ENCODE assay signal across 17 cellular contexts in the genomic region with DNA sequence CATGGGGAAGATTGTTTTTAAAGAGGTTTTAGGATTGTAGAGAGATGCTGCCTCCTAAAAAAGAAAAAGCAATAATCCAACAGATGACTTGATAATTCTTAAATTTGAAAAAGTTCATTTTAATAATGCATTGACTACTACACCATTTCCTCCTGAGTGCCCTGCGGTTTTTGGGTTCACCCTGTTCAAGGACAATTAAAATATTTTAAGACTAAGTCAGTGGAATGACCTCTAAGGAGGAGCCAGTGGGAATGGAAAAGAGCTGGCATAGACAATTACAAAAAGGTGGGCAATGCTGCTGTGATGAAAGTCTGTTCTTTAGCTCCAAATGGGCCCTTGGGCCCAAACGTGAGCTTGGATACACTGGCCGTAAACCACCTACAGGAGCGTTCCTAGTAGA.
"Had no signal": no experiment of that assay in that cellular context is flagged by ENCODE, and none has a peak within 500 bp of the region (broad histone marks: within the 10 kb centered on the region; RNA-seq: fewer than 3 reads in every experiment).

No MANE protein-coding gene starts in this region.

- H3K27ac Mint-ChIP-seq: activated CD8-positive, alpha-beta memory T cell treated with anti-CD3 and anti-CD28 coated beads, Interleukin-2, amount 10 ng/mL, durations not matched to agents 7 days and 5 days; activated naive CD8-positive, alpha-beta T cell treated with anti-CD3 and anti-CD28 coated beads, Interleukin-2, amount 10 ng/mL, durations not matched to agents 7 days and 5 days; naive B cell; stimulated activated naive B cell treated with anti-CD40 and anti-IgM and Interleukin-4, amounts not matched to agents 10 μg/mL and 1 μg/mL and 100 μg/mL, for 72 hours; type B pancreatic cell had no signal

- ATAC-seq: activated CD8-positive, alpha-beta memory T cell treated with anti-CD3 and anti-CD28 coated beads, Interleukin-2, amount 10 ng/mL, durations not matched to agents 7 days and 5 days; activated T-cell treated with anti-CD3 and anti-CD28 coated beads, Interleukin-2, amount 50 U/mL, for 4 hours; stimulated activated naive B cell treated with anti-CD40 and anti-IgM and Interleukin-4, amounts not matched to agents 10 μg/mL and 1 μg/mL and 100 μg/mL, for 72 hours had no signal

- H3K4me3 Mint-ChIP-seq: activated CD8-positive, alpha-beta memory T cell treated with anti-CD3 and anti-CD28 coated beads, Interleukin-2, amount 10 ng/mL, durations not matched to agents 7 days and 5 days; activated naive CD8-positive, alpha-beta T cell treated with anti-CD3 and anti-CD28 coated beads, Interleukin-2, amount 10 ng/mL, durations not matched to agents 7 days and 5 days; activated T-cell treated with anti-CD3 and anti-CD28 coated beads, Interleukin-2, amount 50 U/mL, for 4 hours; naive B cell; stimulated activated naive B cell treated with anti-CD40 and anti-IgM and Interleukin-4, amounts not matched to agents 10 μg/mL and 1 μg/mL and 100 μg/mL, for 72 hours; type B pancreatic cell had no signal

- H3K4me1 Mint-ChIP-seq: activated CD8-positive, alpha-beta memory T cell treated with anti-CD3 and anti-CD28 coated beads, Interleukin-2, amount 10 ng/mL, durations not matched to agents 7 days and 5 days; activated naive CD8-positive, alpha-beta T cell treated with anti-CD3 and anti-CD28 coated beads, Interleukin-2, amount 10 ng/mL, durations not matched to agents 7 days and 5 days; naive B cell; stimulated activated naive B cell treated with anti-CD40 and anti-IgM and Interleukin-4, amounts not matched to agents 10 μg/mL and 1 μg/mL and 100 μg/mL, for 72 hours had no signal

- H3K36me3 Mint-ChIP-seq: activated CD8-positive, alpha-beta memory T cell treated with anti-CD3 and anti-CD28 coated beads, Interleukin-2, amount 10 ng/mL, durations not matched to agents 7 days and 5 days; activated naive CD8-positive, alpha-beta T cell treated with anti-CD3 and anti-CD28 coated beads, Interleukin-2, amount 10 ng/mL, durations not matched to agents 7 days and 5 days; naive B cell; stimulated activated naive B cell treated with anti-CD40 and anti-IgM and Interleukin-4, amounts not matched to agents 10 μg/mL and 1 μg/mL and 100 μg/mL, for 72 hours; type B pancreatic cell had no signal

- H3K27me3 Mint-ChIP-seq: activated CD8-positive, alpha-beta memory T cell treated with anti-CD3 and anti-CD28 coated beads, Interleukin-2, amount 10 ng/mL, durations not matched to agents 7 days and 5 days; naive B cell had no signal

- H3K9me3 ChIP-seq: colonic mucosa, neutrophil, spleen had no signal

- H3K36me3 ChIP-seq: cardiac muscle cell, colonic mucosa, neutrophil, spleen had no signal

- DNase-seq: activated CD4-positive, alpha-beta T cell treated with anti-CD3 and anti-CD28 coated beads, Interleukin-2, amount 50 U/mL, for 4 hours; activated CD8-positive, alpha-beta memory T cell treated with anti-CD3 and anti-CD28 coated beads, Interleukin-2, amount 10 ng/mL, durations not matched to agents 7 days and 5 days; activated effector memory CD4-positive, alpha-beta T cell treated with anti-CD3 and anti-CD28 coated beads, Interleukin-2, amount 50 U/mL, for 16 hours; activated naive CD8-positive, alpha-beta T cell treated with anti-CD3 and anti-CD28 coated beads, Interleukin-2, amount 10 ng/mL, durations not matched to agents 7 days and 5 days; activated T-cell treated with anti-CD3 and anti-CD28 coated beads, Interleukin-2, amount 50 U/mL, for 4 hours; colonic mucosa; effector CD4-positive, alpha-beta T cell; foreskin melanocyte; kidney; naive B cell; posterior cingulate gyrus; spleen; stimulated activated CD4-positive, alpha-beta T cell treated with anti-CD3 and anti-CD28 coated beads, Interleukin-1b, Interleukin-23, amount 100 ng/mL, for 48 hours; stimulated activated naive B cell treated with anti-CD40 and anti-IgM and Interleukin-4, amounts not matched to agents 10 μg/mL and 1 μg/mL and 100 μg/mL, for 72 hours had no signal

- H3K4me3 ChIP-seq: cardiac muscle cell, colonic mucosa, spleen had no signal

- H3K27ac ChIP-seq: cardiac muscle cell, colonic mucosa, neutrophil, spleen had no signal

- H3K27me3 ChIP-seq: colonic mucosa, neutrophil, spleen had no signal

- H3K4me1 ChIP-seq: colonic mucosa, spleen had no signal

- H3K9me3 Mint-ChIP-seq: activated naive CD8-positive, alpha-beta T cell treated with anti-CD3 and anti-CD28 coated beads, Interleukin-2, amount 10 ng/mL, durations not matched to agents 7 days and 5 days; activated T-cell treated with anti-CD3 and anti-CD28 coated beads, Interleukin-2, amount 50 U/mL, for 4 hours; naive B cell; stimulated activated naive B cell treated with anti-CD40 and anti-IgM and Interleukin-4, amounts not matched to agents 10 μg/mL and 1 μg/mL and 100 μg/mL, for 72 hours; type B pancreatic cell had no signal
